ENCODE assay signal across 8 cellular contexts in the genomic region with DNA sequence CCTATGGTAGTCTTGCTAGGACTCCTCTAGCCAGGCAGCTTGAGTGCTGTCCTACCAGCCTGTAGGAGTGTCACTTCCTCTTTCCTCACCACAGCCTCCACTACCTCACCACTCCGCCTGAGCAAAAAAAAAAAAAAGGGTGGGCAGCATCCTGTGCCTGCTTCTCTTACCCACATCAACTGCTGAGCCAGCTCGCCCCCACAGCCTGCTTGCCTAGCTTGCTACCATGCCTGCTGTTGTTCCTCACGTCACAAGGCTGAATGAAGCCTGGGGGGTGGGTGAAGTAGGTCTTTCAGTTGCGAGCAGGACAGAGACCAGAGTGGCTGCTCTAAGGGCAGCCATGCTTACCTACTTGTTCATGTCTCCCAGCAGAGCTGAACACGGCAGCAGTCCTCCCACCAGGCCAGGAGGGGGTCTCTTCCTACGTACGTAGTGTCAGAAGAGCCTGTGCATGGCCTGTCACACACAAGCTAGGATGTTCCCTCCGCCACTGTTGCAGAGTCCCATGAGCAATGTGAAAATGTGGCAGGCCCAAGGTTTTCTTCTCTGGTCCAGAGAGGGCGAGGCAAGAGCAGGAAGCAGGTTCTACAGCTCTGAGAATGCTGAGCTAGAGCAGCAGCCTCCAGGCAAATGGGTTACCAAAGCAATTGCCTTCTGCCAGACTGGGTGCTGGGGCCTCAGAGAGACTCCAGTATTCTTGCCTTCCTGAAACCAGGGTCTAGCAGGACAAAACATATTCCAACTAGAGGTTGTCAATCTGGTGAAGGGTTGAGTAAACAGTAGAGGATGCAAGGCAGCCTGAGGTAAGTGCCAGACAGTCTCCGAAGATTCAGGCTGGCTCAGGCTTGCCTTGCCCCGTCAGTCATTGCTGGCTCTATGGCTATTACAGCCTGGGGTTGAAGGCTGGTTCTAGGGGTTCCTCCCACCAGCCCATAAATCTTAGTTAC. TPM values are rescaled to one million over a fixed set of nuclear protein-coding genes. Genes with fewer than 3 reads are reported as not detected.
DNase-seq lines count a peak whose midpoint lies in the region; ATAC-seq and TF ChIP-seq lines count a peak whose summit lies in the region.

No MANE protein-coding gene starts in this region.

- H3K36me3 Mint-ChIP-seq in mesothelial cell of epicardium, result peaks cover 34% of the 10 kb centered on the region

- peaks cover 6% of the 10 kb centered on the region for H3K4me1 Mint-ChIP-seq in mesothelial cell of epicardium

- peak; percentile 92 for ATAC-seq in GM19035 (IDR thresholded peaks at IDR 0.05; ENCODE audit: unreplicated experiment)
- ATAC-seq in HG03108 (IDR thresholded peaks at IDR 0.05; ENCODE audit: unreplicated experiment), result peak; percentile 87
- peak; percentile 94 for ATAC-seq in stimulated activated naive CD8-positive, alpha-beta T cell treated with anti-CD3 and anti-CD28 coated beads, Interleukin-15, Interleukin-2, amounts not matched to agents 100 U/mL and 50 U/mL, for 24 hours

- DNase-seq in T-helper 1 cell, result peak; percentile 63 to 94 (median 77)
- DNase-seq in amygdala (lab: John Stamatoyannopoulos, UW), result peak in 39 of 56 donors; percentile 18 to 81 (median 57)
- DNase-seq in mesothelial cell of epicardium (ENCODE audit: low spot score in 2 of 2, unreplicated experiment in 2 of 2), result no peak
- peak; percentile 82 for DNase-seq in stimulated activated naive CD8-positive, alpha-beta T cell treated with anti-CD3 and anti-CD28 coated beads, Interleukin-15, Interleukin-2, amounts not matched to agents 100 U/mL and 50 U/mL, for 24 hours
- no peak for DNase-seq in COR-L47 (lab: John Stamatoyannopoulos, UW)
- no peak for DNase-seq in NCI-H128 (lab: John Stamatoyannopoulos, UW; ENCODE audit: unreplicated experiment)

- no peaks in the 10 kb centered on the region for H3K9me3 Mint-ChIP-seq in mesothelial cell of epicardium

- no peaks in the 10 kb centered on the region for H3K27me3 Mint-ChIP-seq in mesothelial cell of epicardium (ENCODE audit: low read depth)

- no peak overlapping the region for H3K4me3 Mint-ChIP-seq in mesothelial cell of epicardium

- peak overlapping the region; percentile 64 for H3K27ac Mint-ChIP-seq in mesothelial cell of epicardium

- no peak for TF ChIP-seq CTCF in mesothelial cell of epicardium (IDR thresholded peaks at IDR 0.05; ENCODE audit: unreplicated experiment)

RNA-seq across cellular contexts. Expression of gene PPM1M, which starts 8.0 kb away (rescaled TPM):
- 10.6 to 11.8 TPM (median 11.6 TPM) in 3 replicates for total RNA-seq in mesothelial cell of epicardium

RNA-seq across cellular contexts. Expression of gene TWF2, which starts 14.6 kb away (rescaled TPM):
- total RNA-seq in mesothelial cell of epicardium, result 26.6 to 30.6 TPM (median 28.7 TPM) in 3 replicates

RNA-seq across cellular contexts. Expression of gene WDR82, which starts 24.9 kb away (rescaled TPM):
- 99.0 to 105 TPM (median 101 TPM) in 3 replicates for total RNA-seq in mesothelial cell of epicardium

RNA-seq across cellular contexts. Expression of gene TLR9, which starts 28.1 kb away (rescaled TPM):
- total RNA-seq in mesothelial cell of epicardium, result 0.16 to 0.23 TPM in 2 of 3 replicates, not detected in the other

RNA-seq across cellular contexts. Expression of gene GLYCTK, which starts 34.0 kb away (rescaled TPM):
- 9.0 to 10.7 TPM (median 10.6 TPM) in 3 replicates for total RNA-seq in mesothelial cell of epicardium

Comparison
In these comparisons a context has a peak if more than half of its experiments do, and no peak if none do; other contexts are left out.
1. DNase-seq: peak in T-helper 1 cell (5 of 5), amygdala (39 of 56) and stimulated activated naive CD8-positive, alpha-beta T cell treated with anti-CD3 and anti-CD28 coated beads, Interleukin-15, Interleukin-2, amounts not matched to agents 100 U/mL and 50 U/mL, for 24 hours (single experiment); none in mesothelial cell of epicardium (0 of 2), COR-L47 (single experiment) and NCI-H128 (single experiment).
2. Peak in every context shown above with its lines, with median percentiles within 50 percentile points of each other: ATAC-seq.